ENCODE assay signal across 13 cellular contexts in genomic region chr7:134855467-134855866, GRCh38.
DNase-seq lines count a peak whose midpoint lies in the region; ATAC-seq and TF ChIP-seq lines count a peak whose summit lies in the region.
"Had no signal": no experiment of that assay in that cellular context is flagged by ENCODE, and none has a peak within 500 bp of the region (broad histone marks: within the 10 kb centered on the region; RNA-seq: fewer than 3 reads in every experiment).

No MANE protein-coding gene starts in this region.

- CTCF ChIA-PET in naive thymus-derived CD4-positive, alpha-beta T cell (lab: Charles Lee) = interaction anchor here (0.8 kb wide), 2 partner anchors 9 to 13 kb away, joined by 3 read pairs; no protein-coding TSS in a partner anchor

- intact Hi-C loops in Right ventricle myocardium superior (cut with DNase I) = no loop called here
- intact Hi-C loops in left ventricle myocardium superior (cut with micrococcal nuclease) = no loop called here
- intact Hi-C loops in naive thymus-derived CD4-positive, alpha-beta T cell (cut with micrococcal nuclease) = no loop called here

- DNase-seq in Right ventricle myocardium superior = peak; percentile 45
- no peak for DNase-seq in left ventricle myocardium superior
- DNase-seq in coronary artery (ENCODE audit: low spot score) = no peak
- DNase-seq in naive thymus-derived CD4-positive, alpha-beta T cell = no peak
- no peak for DNase-seq in stimulated activated CD4-positive, alpha-beta T cell treated with anti-CD3 and anti-CD28 coated beads, Interleukin-1b, Interleukin-23, amount 100 ng/mL, for 48 hours
- DNase-seq in stimulated activated CD4-positive, alpha-beta T cell treated with anti-CD3 and anti-CD28 coated beads, Interleukin-4, amount 100 ng/mL, for 1 hour = no peak
- DNase-seq in C1 segment of cervical spinal cord (lab: John Stamatoyannopoulos, UW) = no peak
- DNase-seq in GF-D8 (lab: John Stamatoyannopoulos, UW) = no peak
- DNase-seq: activated gamma-delta T cell treated with Interleukin-2 at 50 U/mL for 16 hours; effector CD8-positive, alpha-beta T cell; midbrain; NCI-H1694 treated with DMSO at 0.1 percent for 48 hours; SIG-M5 had no signal

- TF ChIP-seq CTCF in coronary artery (IDR thresholded peaks at IDR 0.05) = no peak

- peak overlapping the region in 8 of 10 donors; percentile 43 to 76 (median 64) for H3K4me3 Mint-ChIP-seq in naive thymus-derived CD4-positive, alpha-beta T cell

- ATAC-seq in Right ventricle myocardium superior (ENCODE audit: poor library complexity) (peak; percentile 7), left ventricle myocardium superior (no peak)
- no peak for ATAC-seq in naive thymus-derived CD4-positive, alpha-beta T cell

- H3K4me1 Mint-ChIP-seq in naive thymus-derived CD4-positive, alpha-beta T cell = peaks cover 12 to 61% (median 51%) of the 10 kb centered on the region in 7 donors

- H3K36me3 Mint-ChIP-seq in naive thymus-derived CD4-positive, alpha-beta T cell = peaks cover 25 to 54% (median 36%) of the 10 kb centered on the region in 5 donors

- H3K9me3 Mint-ChIP-seq in naive thymus-derived CD4-positive, alpha-beta T cell = peaks cover 0 to 13% (median 4%) of the 10 kb centered on the region in 11 donors

- peak overlapping the region; percentile 14 for H3K4me3 ChIP-seq in coronary artery
- no peak overlapping the region for H3K4me3 ChIP-seq in naive thymus-derived CD4-positive, alpha-beta T cell (ENCODE audit: low read length)

- H3K27ac ChIP-seq in coronary artery = peak overlapping the region; percentile 57 to 74
- peak overlapping the region; percentile 48 for H3K27ac ChIP-seq in naive thymus-derived CD4-positive, alpha-beta T cell (ENCODE audit: low read depth, low read length)

- H3K9me3 ChIP-seq in naive thymus-derived CD4-positive, alpha-beta T cell (ENCODE audit: control insufficient read depth in 2 of 3, low read length in 3 of 3) = no peaks in the 10 kb centered on the region

- no peaks in the 10 kb centered on the region for H3K27me3 Mint-ChIP-seq in naive thymus-derived CD4-positive, alpha-beta T cell

- H3K4me1 ChIP-seq in naive thymus-derived CD4-positive, alpha-beta T cell (ENCODE audit: control insufficient read depth in 2 of 2, insufficient read depth in 2 of 2, low read length in 2 of 2) = peaks cover 0 to 20% of the 10 kb centered on the region in 2 donors

- H3K36me3 ChIP-seq in naive thymus-derived CD4-positive, alpha-beta T cell (ENCODE audit: control insufficient read depth in 2 of 3, insufficient read depth in 3 of 3, low read length in 3 of 3) = no peaks in the 10 kb centered on the region

- H3K27ac Mint-ChIP-seq in naive thymus-derived CD4-positive, alpha-beta T cell = peak overlapping the region; percentile 62 to 91 (median 83)

- POLR2A ChIA-PET in naive thymus-derived CD4-positive, alpha-beta T cell (lab: Charles Lee) = interaction anchor here (0.9 to 2.2 kb wide), 3 partner anchors 10 to 50 kb away, joined by 3 to 8 read pairs (median 4); no protein-coding TSS in a partner anchor

- H3K27me3 ChIP-seq in naive thymus-derived CD4-positive, alpha-beta T cell (ENCODE audit: control insufficient read depth in 2 of 2, insufficient read depth in 2 of 2, low read length in 2 of 2) = no peaks in the 10 kb centered on the region
